8 cellular contexts compared by ENCODE assay signal in genomic region chr1:17335821-17336718, GRCh38. TPM values are rescaled to one million over a fixed set of nuclear protein-coding genes. Genes with fewer than 3 reads are reported as not detected.
DNase-seq lines count a peak whose midpoint lies in the region; ATAC-seq and TF ChIP-seq lines count a peak whose summit lies in the region.

No MANE protein-coding gene starts in this region.

- H3K27ac ChIP-seq in C4-2B = no peak overlapping the region
- no peak overlapping the region for H3K27ac ChIP-seq in HEK293 (ENCODE audit: extremely low read depth, low read depth, low read length)

- no peak overlapping the region for H3K4me3 Mint-ChIP-seq in neural crest cell

- H3K9me3 Mint-ChIP-seq in neural crest cell = no peaks in the 10 kb centered on the region

- H3K36me3 ChIP-seq in HEK293 (ENCODE audit: control insufficient read depth in 2 of 2, insufficient read depth in 1 of 2, low read length in 2 of 2) = no peaks in the 10 kb centered on the region

- H3K4me1 Mint-ChIP-seq in neural crest cell = no peaks in the 10 kb centered on the region

- POLR2A ChIA-PET in HEK293 (lab: Yijun Ruan, JAX) = no interaction called here

- ATAC-seq in GM21529 (IDR thresholded peaks at IDR 0.05; ENCODE audit: unreplicated experiment) = no peak

- no peaks in the 10 kb centered on the region for H3K4me1 ChIP-seq in HEK293 (ENCODE audit: control insufficient read depth, insufficient read depth, low read length)

- H3K27ac Mint-ChIP-seq in neural crest cell (ENCODE audit: unreplicated experiment) = no peak overlapping the region

- H3K9me3 ChIP-seq in HEK293 (ENCODE audit: control insufficient read depth, insufficient read depth, low read depth, low read length) = no peaks in the 10 kb centered on the region

- TF ChIP-seq CTCF in C4-2B (conservative IDR thresholded peaks at IDR 0.05) (peak; percentile 83), HEK293 (tag by site-specific recombination; IDR thresholded peaks at IDR 0.05) (no peak; the same call in 1 of the 2 replicates), neural crest cell (conservative IDR thresholded peaks at IDR 0.05) (peak; percentile 92)

- DNase-seq in NOMO-1 treated with dmso at 0.1 percent for 144 hours (lab: John Stamatoyannopoulos, UW; ENCODE audit: unreplicated experiment) (peak; percentile 52), activated T-cell treated with anti-CD3 and anti-CD28 coated beads for 1 hour (ENCODE audit: low read depth) (peak; percentile 70), fibroblast of gingiva (ENCODE audit: low read depth) (peak; percentile 29), neural crest cell (ENCODE audit: low read depth, low spot score) (peak; percentile 81), stromal cell of bone marrow (ENCODE audit: low read depth) (peak; percentile 33)

- H3K36me3 Mint-ChIP-seq in neural crest cell (ENCODE audit: low read depth) = no peaks in the 10 kb centered on the region

- no peak overlapping the region for H3K4me3 ChIP-seq in HEK293 (ENCODE audit: low read depth, low read length)

- CTCF ChIA-PET in HEK293 (lab: Yijun Ruan, JAX) = interaction anchor here (0.6 to 4.1 kb wide), 28 partner anchors 9 to 619 kb away, joined by 3 to 30 read pairs (median 4); no protein-coding TSS in a partner anchor

- peaks cover 25% of the 10 kb centered on the region for H3K27me3 Mint-ChIP-seq in neural crest cell (ENCODE audit: low read depth)

TF ChIP-seq in HEK293, 187 proteins besides CTCF, POLR2A, EP300 and RAD21:
- 0 out of 2 replicates have a peak, but pooled peaks have one; percentile 14 for TF ChIP-seq ZFHX2 (tag by site-specific recombination; conservative IDR thresholded peaks at IDR 0.05)
- TF ChIP-seq, protein P1, sequence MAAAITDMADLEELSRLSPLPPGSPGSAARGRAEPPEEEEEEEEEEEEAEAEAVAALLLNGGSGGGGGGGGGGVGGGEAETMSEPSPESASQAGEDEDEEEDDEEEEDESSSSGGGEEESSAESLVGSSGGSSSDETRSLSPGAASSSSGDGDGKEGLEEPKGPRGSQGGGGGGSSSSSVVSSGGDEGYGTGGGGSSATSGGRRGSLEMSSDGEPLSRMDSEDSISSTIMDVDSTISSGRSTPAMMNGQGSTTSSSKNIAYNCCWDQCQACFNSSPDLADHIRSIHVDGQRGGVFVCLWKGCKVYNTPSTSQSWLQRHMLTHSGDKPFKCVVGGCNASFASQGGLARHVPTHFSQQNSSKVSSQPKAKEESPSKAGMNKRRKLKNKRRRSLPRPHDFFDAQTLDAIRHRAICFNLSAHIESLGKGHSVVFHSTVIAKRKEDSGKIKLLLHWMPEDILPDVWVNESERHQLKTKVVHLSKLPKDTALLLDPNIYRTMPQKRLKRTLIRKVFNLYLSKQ (tag by site-specific recombination; IDR thresholded peaks at IDR 0.05; ENCODE audit: borderline replicate concordance) = no peak

RNA-seq across cellular contexts. Expression of gene PADI4, which starts 28.1 kb away (rescaled TPM):
- not detected in 2 replicates for total RNA-seq in neural crest cell

RNA-seq across cellular contexts. Expression of gene PADI6, which starts 35.9 kb away (rescaled TPM):
- not detected in 2 replicates for total RNA-seq in neural crest cell

Comparison
In these comparisons a context has a peak if more than half of its experiments do, and no peak if none do; other contexts are left out.
1. DNase-seq: peak in every context shown above with its lines; median percentile 81 in neural crest cell; 70 in activated T-cell treated with anti-CD3 and anti-CD28 coated beads for 1 hour; 52 in NOMO-1 treated with dmso at 0.1 percent for 144 hours; 33 in stromal cell of bone marrow; 29 in fibroblast of gingiva.